8 cellular contexts compared by ENCODE assay signal in the genomic region with DNA sequence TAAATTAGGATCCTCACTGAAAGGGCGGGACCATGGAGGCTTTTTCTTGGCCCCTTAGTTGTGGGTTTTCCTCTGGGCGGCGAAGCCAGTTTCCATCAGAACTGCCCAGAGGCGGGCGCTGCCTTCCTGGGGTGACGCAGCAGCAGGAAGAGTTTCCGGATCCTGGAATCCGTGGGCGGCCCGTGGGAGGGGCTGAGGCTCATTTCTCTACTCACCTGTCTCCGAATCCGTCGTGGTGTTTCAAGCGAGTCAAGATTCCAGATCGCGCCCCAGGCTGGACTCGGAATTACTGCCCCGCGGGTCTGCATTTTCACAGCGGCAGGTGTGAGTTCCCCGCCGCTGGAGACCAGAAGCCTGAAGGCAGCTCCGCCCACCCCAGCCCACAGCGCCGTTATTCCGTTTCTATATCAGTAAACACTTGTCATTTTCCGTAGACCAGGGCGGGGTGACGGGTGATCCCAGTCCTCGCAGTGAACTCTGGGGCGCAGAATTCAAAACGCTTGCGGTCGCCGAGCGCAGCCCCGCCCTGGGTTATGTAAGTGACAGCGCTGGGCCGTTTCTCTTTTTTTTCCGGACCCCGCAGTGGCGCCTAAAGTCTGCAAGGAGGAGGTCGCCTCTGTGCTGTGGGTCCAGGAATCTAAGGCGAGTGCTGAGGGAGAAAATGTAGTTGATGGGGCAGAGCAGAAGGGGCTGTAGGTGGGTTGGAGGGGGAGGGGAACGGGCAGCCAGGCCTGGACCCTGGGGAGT. TPM values are rescaled to one million over a fixed set of nuclear protein-coding genes. Genes with fewer than 3 reads are reported as not detected.
A peak's percentile ranks its signal among the peaks of the same experiment; 100 is the strongest.
DNase-seq lines count a peak whose midpoint lies in the region; ATAC-seq, FAIRE-seq and TF ChIP-seq lines count a peak whose summit lies in the region.

No MANE protein-coding gene starts in this region.

- no peaks in the 10 kb centered on the region for H3K36me3 ChIP-seq in kidney (ENCODE audit: control insufficient read depth in 1 of 2, insufficient read depth in 2 of 2, low read length in 2 of 2)

- peak; percentile 24 for TF ChIP-seq CTCF in kidney (IDR thresholded peaks at IDR 0.05; ENCODE audit: borderline replicate concordance, extremely low read depth, insufficient read depth)

- H3K27ac ChIP-seq in caudate nucleus (ENCODE audit: low read depth, low read length) (peak overlapping the region; percentile 93), kidney (ENCODE audit: low read depth in 2 of 2, low read length in 2 of 2) (peak overlapping the region; percentile 95 to 98)

- peak overlapping the region; percentile 74 to 82 for H3K4me3 ChIP-seq in kidney (ENCODE audit: low read length in 2 of 2)

- peak; percentile 49 for ATAC-seq in GM18873 (IDR thresholded peaks at IDR 0.05; ENCODE audit: low FRiP score, unreplicated experiment)
- peak; percentile 73 for ATAC-seq in HG03159 (IDR thresholded peaks at IDR 0.05; ENCODE audit: unreplicated experiment)

- in situ Hi-C loops in ACHN (cut with HindIII; ENCODE audit: low pct_ligation_motif_present, low pct_unique_long_range_greater_than_20kb, low sequenced_read_pairs), result no loop called here

- peak; percentile 72 for DNase-seq in ACHN
- peak; percentile 82 for DNase-seq in NCI-H226
- DNase-seq in activated CD4-positive, CD25-positive, alpha-beta regulatory T cell (lab: John Stamatoyannopoulos, UW), result peak; percentile 76 to 88 (median 82)
- peak in 59 of 61 donors; percentile 45 to 94 (median 78) for DNase-seq in caudate nucleus (lab: John Stamatoyannopoulos, UW)
- DNase-seq in kidney, result peak; percentile 97
- DNase-seq in stimulated activated CD4-positive, alpha-beta T cell treated with anti-CD3 and anti-CD28 coated beads, Interleukin-15, amount 100 ng/mL, for 1 hour (ENCODE audit: low read depth in 1 of 2, low spot score in 1 of 2), result peak; percentile 77 to 86

- H3K9me3 ChIP-seq in kidney (ENCODE audit: control insufficient read depth in 1 of 2, low read length in 2 of 2), result peaks cover 0 to 3% of the 10 kb centered on the region in 2 donors

- H3K9ac ChIP-seq in kidney (ENCODE audit: low read length in 2 of 2), result peak overlapping the region; percentile 94

- peaks cover 0 to 10% of the 10 kb centered on the region in 2 donors for H3K4me1 ChIP-seq in kidney (ENCODE audit: control insufficient read depth in 1 of 2, insufficient read depth in 1 of 2, low read depth in 1 of 2, low read length in 2 of 2)

- intact Hi-C loops in kidney (cut with DNase I), result no loop called here

- no peak for FAIRE-seq in kidney (lab: Jason Lieb, UNC)

RNA-seq across cellular contexts. Expression of a gene that starts 27.2 kb away (rescaled TPM):
- 19.9 TPM for total RNA-seq in kidney
- polyA plus RNA-seq in kidney (ENCODE audit: insufficient read depth, low read depth, low replicate concordance), result 7.9 TPM

RNA-seq across cellular contexts. Expression of a gene that starts 39.3 kb away (rescaled TPM):
- total RNA-seq in kidney, result 7.1 TPM
- polyA plus RNA-seq in kidney (ENCODE audit: insufficient read depth, low read depth, low replicate concordance), result 5.1 TPM

RNA-seq across cellular contexts. Expression of a gene that starts 40.1 kb away (rescaled TPM):
- 26.2 TPM for total RNA-seq in kidney
- 24.1 TPM for polyA plus RNA-seq in kidney (ENCODE audit: insufficient read depth, low read depth, low replicate concordance)

RNA-seq across cellular contexts. Expression of a gene that starts 58.9 kb away (rescaled TPM):
- total RNA-seq in kidney, result not detected
- not detected for polyA plus RNA-seq in kidney (ENCODE audit: insufficient read depth, low read depth, low replicate concordance)

Comparison
In these comparisons a context has a peak if more than half of its experiments do, and no peak if none do; other contexts are left out.
1. Peak in every context shown above with its lines: DNase-seq, ATAC-seq, H3K4me3 ChIP-seq and H3K27ac ChIP-seq.